Comparison of ENCODE assay signal across 8 cellular contexts in the genomic region with DNA sequence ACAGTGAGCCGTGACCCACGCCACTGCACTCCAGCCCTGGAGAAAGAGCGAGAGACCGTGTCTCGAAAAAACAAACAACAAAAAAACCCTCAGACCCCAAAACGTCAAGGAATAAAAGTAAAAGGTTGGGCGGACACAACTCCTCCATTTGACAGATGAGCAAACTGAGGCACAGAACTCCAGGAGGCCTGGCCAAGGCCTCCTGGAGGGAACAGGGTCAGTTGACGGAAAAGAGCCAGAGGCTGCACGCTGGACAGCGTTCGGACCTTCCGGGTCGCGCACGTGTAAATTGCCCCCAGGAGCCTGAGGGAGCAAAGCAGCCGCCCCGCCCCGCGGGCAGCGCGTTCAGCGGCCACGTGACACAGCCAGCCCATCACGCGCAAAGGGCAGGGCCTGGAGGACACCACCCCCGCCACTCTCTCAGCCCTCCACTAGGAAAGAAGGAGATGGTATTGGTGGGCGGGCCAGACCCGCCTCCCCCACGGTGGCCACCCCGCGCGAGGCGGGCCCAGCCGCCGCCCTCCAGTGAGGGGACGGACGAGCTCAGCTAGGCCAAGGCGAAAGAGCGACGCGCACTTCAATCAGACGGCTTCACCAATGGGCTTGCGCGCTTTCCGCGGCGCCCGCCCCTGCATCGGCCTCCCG.
DNase-seq lines count a peak whose midpoint lies in the region; ATAC-seq, FAIRE-seq and TF ChIP-seq lines count a peak whose summit lies in the region.

No MANE protein-coding gene starts in this region.

- no peaks in the 10 kb centered on the region for H3K36me3 ChIP-seq in upper lobe of right lung

- H3K27ac ChIP-seq in upper lobe of right lung = peak overlapping the region; percentile 99

- ATAC-seq in HG02884 (IDR thresholded peaks at IDR 0.05; ENCODE audit: unreplicated experiment) = peak; percentile 84
- ATAC-seq in left cardiac atrium = peak; percentile 94 to 96
- ATAC-seq in upper lobe of right lung = peak; percentile 95

- no peaks in the 10 kb centered on the region for H3K9me3 ChIP-seq in upper lobe of right lung

- FAIRE-seq in GM12891 (lab: Jason Lieb, UNC) = peak; percentile 98

- TF ChIP-seq POLR2A in GM12891 (IDR thresholded peaks at IDR 0.05; ENCODE audit: low read depth, low read length) = no peak

- intact Hi-C loops in left cardiac atrium (cut with DNase I) = loop anchor here in 1 of 2 donors (10.0 kb wide), 1 partner anchor 1339 kb away; no protein-coding TSS in a partner anchor
- intact Hi-C loops in posterior vena cava (cut with DNase I) = no loop called here
- intact Hi-C loops in upper lobe of right lung (cut with DNase I) = no loop called here

- H3K4me1 ChIP-seq in upper lobe of right lung = peaks cover 33% of the 10 kb centered on the region

- H3K27me3 ChIP-seq in upper lobe of right lung = no peaks in the 10 kb centered on the region

- H3K4me3 ChIP-seq in upper lobe of right lung = peak overlapping the region; percentile 69

- TF ChIP-seq CTCF in upper lobe of right lung (IDR thresholded peaks at IDR 0.05) = no peak

- DNase-seq in GM12891 (ENCODE audit: insufficient read length, low spot score) (peak; percentile 97), NCI-H146 treated with DMSO at 0.1 percent for 48 hours (lab: John Stamatoyannopoulos, UW; ENCODE audit: unreplicated experiment) (peak; percentile 93), T-helper 1 cell (peak; percentile 94 to 99 (median 96)), amniotic stem cell (lab: John Stamatoyannopoulos, UW) (peak; percentile 96), left cardiac atrium (peak; percentile 99), posterior vena cava (ENCODE audit: low spot score) (peak; percentile 99), upper lobe of right lung (peak; percentile 99)

TF ChIP-seq in GM12891, 5 proteins besides CTCF, POLR2A, EP300 and RAD21:
- TF ChIP-seq PAX5 (IDR thresholded peaks at IDR 0.05; ENCODE audit: insufficient read depth, low read length, severe bottlenecking) (no peak), TAF1 (IDR thresholded peaks at IDR 0.05; ENCODE audit: low read depth, low read length) (no peak), POLR2AphosphoS5 (IDR thresholded peaks at IDR 0.05; ENCODE audit: low read depth, low read length) (peak; percentile 77; the same call in 1 of the 2 replicates), POU2F2 (IDR thresholded peaks at IDR 0.05; ENCODE audit: low read depth, low read length) (no peak), SPI1 (IDR thresholded peaks at IDR 0.05; ENCODE audit: low read depth, low read length) (no peak)

Comparison
In these comparisons a context has a peak if more than half of its experiments do, and no peak if none do; other contexts are left out.
1. Peak in every context shown above with its lines: DNase-seq, ATAC-seq, H3K4me3 ChIP-seq and H3K27ac ChIP-seq.